14 cellular contexts compared by ENCODE assay signal in the genomic region with DNA sequence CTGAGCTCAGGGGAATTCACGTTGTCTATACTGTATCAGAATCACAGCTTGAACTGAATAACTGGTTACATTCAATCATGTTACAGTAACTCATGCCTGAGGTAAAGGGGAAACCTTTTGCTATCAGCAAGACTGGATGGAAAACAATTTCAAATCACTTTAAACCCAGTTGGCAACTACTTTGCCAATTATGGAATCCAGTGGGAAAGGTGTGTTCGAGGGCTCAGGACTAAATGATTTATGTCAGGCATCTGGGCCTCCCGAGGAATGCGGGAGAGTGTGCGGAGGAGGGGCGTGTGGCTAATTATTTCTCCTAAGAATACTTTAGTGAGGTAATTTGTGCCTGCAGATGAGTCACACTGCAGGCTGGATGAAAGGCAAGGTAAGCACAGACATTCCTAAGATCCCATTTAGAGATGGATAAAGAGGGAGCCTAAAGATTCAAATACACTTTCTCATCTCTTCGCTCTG.
DNase-seq lines count a peak whose midpoint lies in the region; ATAC-seq lines count a peak whose summit lies in the region.
"Had no signal": no experiment of that assay in that cellular context is flagged by ENCODE, and none has a peak within 500 bp of the region (broad histone marks: within the 10 kb centered on the region; RNA-seq: fewer than 3 reads in every experiment).

No MANE protein-coding gene starts in this region.

- no peak overlapping the region for H3K4me3 ChIP-seq in HAP-1
- H3K4me3 ChIP-seq: prostate gland, SJSA1, tibial nerve had no signal

- peaks cover 9% of the 10 kb centered on the region for H3K4me1 ChIP-seq in HAP-1
- H3K4me1 ChIP-seq: prostate gland, SJSA1, tibial nerve had no signal

- in situ Hi-C loops in HAP-1 (cut with MboI; ENCODE audit: low sequenced_read_pairs): no loop called here

- H3K36me3 ChIP-seq in HAP-1 (replicated peaks): no peaks in the 10 kb centered on the region
- H3K36me3 ChIP-seq: prostate gland, SJSA1, tibial nerve had no signal

- ATAC-seq in Right ventricle myocardium superior (ENCODE audit: poor library complexity): no peak
- ATAC-seq: activated CD8-positive, alpha-beta T cell treated with anti-CD3 and anti-CD28 coated beads, Interleukin-2, amount 10 ng/mL, durations not matched to agents 7 days and 5 days had no signal

- H3K27me3 ChIP-seq in HAP-1 (ENCODE audit: low read depth): no peaks in the 10 kb centered on the region
- H3K27me3 ChIP-seq: tibial nerve had no signal

- peak; percentile 16 to 47 for DNase-seq in HAP-1 (ENCODE audit: low spot score in 2 of 2)
- DNase-seq in RPMI7951 (ENCODE audit: low read depth): peak; percentile 9
- DNase-seq in iPS-NIHi11 (ENCODE audit: low spot score): peak; percentile 55
- peak; percentile 53 for DNase-seq in retina
- DNase-seq in stimulated activated naive CD4-positive, alpha-beta T cell (lab: John Stamatoyannopoulos, UW): no peak
- DNase-seq in Right ventricle myocardium superior: no peak
- DNase-seq in NCI-H446 treated with DMSO at 0.1 percent for 48 hours (lab: John Stamatoyannopoulos, UW): no peak
- DNase-seq: activated CD8-positive, alpha-beta T cell treated with anti-CD3 and anti-CD28 coated beads, Interleukin-2, amount 10 ng/mL, durations not matched to agents 7 days and 5 days; NCI-H187 treated with DMSO at 0.1 percent for 48 hours; NK-92 treated with Interleukin-12 subunit alpha and Interleukin-12 subunit beta, amount 100 ng/mL, for 24 hours; stimulated activated CD4-positive, alpha-beta T cell treated with anti-CD3 and anti-CD28 coated beads, Interleukin-1b, Interleukin-23, amount 100 ng/mL, for 48 hours had no signal

- H3K9me3 ChIP-seq in HAP-1: no peaks in the 10 kb centered on the region
- H3K9me3 ChIP-seq: prostate gland, SJSA1, tibial nerve had no signal

- intact Hi-C loops in Right ventricle myocardium superior (cut with DNase I): no loop called here

Comparison
In these comparisons a context has a peak if more than half of its experiments do, and no peak if none do; other contexts are left out.
1. DNase-seq: peak in HAP-1 (2 of 2), RPMI7951 (single experiment), iPS-NIHi11 (single experiment) and retina (single experiment); none in stimulated activated naive CD4-positive, alpha-beta T cell (0 of 6), Right ventricle myocardium superior (single experiment) and NCI-H446 treated with DMSO at 0.1 percent for 48 hours (single experiment).